In the genomic region with DNA sequence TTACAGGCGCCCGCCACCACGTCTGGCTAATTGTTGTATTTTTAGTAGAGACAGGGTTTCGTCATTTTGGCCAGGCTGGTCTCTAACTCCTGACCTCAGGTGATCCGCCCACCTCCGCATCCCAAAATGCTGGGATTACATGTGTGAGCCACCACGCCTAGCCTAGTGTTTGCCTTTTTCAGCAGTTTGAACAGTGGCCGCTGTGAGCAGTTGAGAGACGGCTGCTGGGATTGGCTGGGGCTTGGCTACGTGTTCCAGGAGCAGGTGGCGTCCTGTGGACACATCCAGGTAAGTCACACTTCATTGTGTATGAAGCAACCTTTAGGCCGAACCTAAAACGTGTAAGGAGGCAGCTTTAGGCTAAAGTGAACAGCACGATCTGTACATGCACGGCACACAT, we compare ENCODE assay signal across 19 cellular contexts.
"Had no signal": no experiment of that assay in that cellular context is flagged by ENCODE, and none has a peak within 500 bp of the region (broad histone marks: within the 10 kb centered on the region; RNA-seq: fewer than 3 reads in every experiment).

No MANE protein-coding gene starts in this region.

- H3K9me3 ChIP-seq: MG63, SJCRH30 had no signal

- H3K27ac ChIP-seq: SJCRH30 had no signal

- ATAC-seq: SK-N-SH treated with all-trans-retinoic acid at 6 μM for 48 hours had no signal

- H3K4me3 ChIP-seq: MG63, SJCRH30 had no signal

- DNase-seq: Karpas-422, KG1, MG63, NCI-H1092 treated with DMSO at 0.1 percent for 48 hours, NCI-H1436, NCI-H187, NCI-H2029, NCI-H2081 treated with DMSO at 0.1 percent for 48 hours, NCI-H2171, NCI-H226, NCI-H446, NCI-H510A, NCI-H524 treated with DMSO at 0.1 percent for 48 hours, NCI-H69, NCI-H774, RPMI8226, SHP77 treated with DMSO at 0.1 percent for 48 hours, SJCRH30 had no signal

- H3K4me1 ChIP-seq: SJCRH30 had no signal

- H3K36me3 ChIP-seq: MG63, SJCRH30 had no signal

- H3K27me3 ChIP-seq: MG63, SJCRH30 had no signal
